Comparison of ENCODE assay signal across 12 cellular contexts in the genomic region with DNA sequence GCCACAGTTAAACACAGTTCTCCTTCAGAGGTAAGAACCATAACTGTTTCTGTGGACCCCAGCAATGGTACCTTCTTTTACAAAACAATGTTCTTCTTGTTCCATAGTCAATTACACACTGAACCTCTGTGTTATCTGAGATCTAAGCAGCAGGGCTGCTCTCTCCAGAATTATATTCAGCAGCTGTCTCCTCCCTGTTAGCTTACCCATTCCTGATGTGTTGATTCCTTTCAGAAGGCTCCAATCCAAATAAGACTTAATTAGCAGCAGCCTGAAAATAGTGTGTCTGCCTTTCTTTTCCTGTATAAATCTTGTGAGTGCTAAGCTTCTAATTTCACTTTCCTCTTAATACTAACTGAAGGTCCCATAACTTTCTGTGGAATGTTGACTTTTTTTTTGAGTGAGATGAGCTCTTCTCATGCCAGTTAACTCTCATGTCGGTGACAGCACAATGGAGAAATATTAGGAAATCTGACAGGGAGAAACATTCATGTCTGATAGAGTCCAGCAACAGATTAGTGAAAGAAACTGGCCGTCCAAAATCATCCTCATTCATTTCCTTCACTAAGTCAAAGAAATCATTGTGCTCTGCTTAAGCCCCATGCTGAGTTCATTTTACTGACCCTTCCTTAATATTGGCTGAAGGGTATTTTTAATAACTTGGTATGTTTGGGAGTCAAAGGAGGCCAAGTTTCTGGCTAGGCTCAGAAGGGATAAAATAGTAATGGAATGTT.
DNase-seq lines count a peak whose midpoint lies in the region; ATAC-seq and TF ChIP-seq lines count a peak whose summit lies in the region.
"Had no signal": no experiment of that assay in that cellular context is flagged by ENCODE, and none has a peak within 500 bp of the region (broad histone marks: within the 10 kb centered on the region; RNA-seq: fewer than 3 reads in every experiment).

No MANE protein-coding gene starts in this region.

- H3K9me3 ChIP-seq in heart right ventricle (no peaks in the 10 kb centered on the region), neuron (ENCODE audit: low read length) (no peaks in the 10 kb centered on the region)

- peak overlapping the region; percentile 18 to 82 (median 56) for H3K27ac ChIP-seq in heart right ventricle
- H3K27ac ChIP-seq: SK-N-MC had no signal

- H3K4me1 ChIP-seq in heart right ventricle = peaks cover 7 to 41% (median 31%) of the 10 kb centered on the region in 9 donors
- peaks cover 9% of the 10 kb centered on the region for H3K4me1 ChIP-seq in neuron (ENCODE audit: insufficient read depth, low read length)

- H2AFZ ChIP-seq in neuron (ENCODE audit: low read depth, low read length) = peak overlapping the region; percentile 48

- intact Hi-C loops in Right ventricle myocardium inferior (cut with DNase I) = no loop called here
- intact Hi-C loops in cardiac septum (cut with DNase I) = no loop called here
- intact Hi-C loops in heart right ventricle (cut with DNase I) = no loop called here

- WGBS in heart right ventricle, 2 donors = 11 to 15% methylated on average over 2 of the region's 2 CpGs

- DNase-seq in Right ventricle myocardium inferior (ENCODE audit: missing footprints) (no peak), cardiac septum (ENCODE audit: low spot score) (no peak), heart right ventricle (no peak), NCI-H748 (lab: John Stamatoyannopoulos, UW; ENCODE audit: unreplicated experiment) (no peak), NCI-H526 (lab: John Stamatoyannopoulos, UW) (no peak)
- DNase-seq in effector CD4-positive, alpha-beta T cell = no peak
- DNase-seq: Calu3, midbrain, NCI-H2029 had no signal

- TF ChIP-seq CTCF in heart right ventricle (IDR thresholded peaks at IDR 0.05) = no peak

- H3K27me3 ChIP-seq in heart right ventricle (no peaks in the 10 kb centered on the region), neuron (ENCODE audit: insufficient read depth, low read length) (no peaks in the 10 kb centered on the region)

- ATAC-seq in Right ventricle myocardium inferior (peak; percentile 78), heart right ventricle (peak; percentile 53 to 70 (median 57)), HG02852 (IDR thresholded peaks at IDR 0.05; ENCODE audit: unreplicated experiment) (no peak)

- H3K36me3 ChIP-seq in heart right ventricle (no peaks in the 10 kb centered on the region), neuron (ENCODE audit: insufficient read depth, low read length) (no peaks in the 10 kb centered on the region)

- H3K4me3 ChIP-seq in heart right ventricle (peak overlapping the region in 2 of 10 donors; percentile 1 to 9), neuron (ENCODE audit: low read length) (no peak overlapping the region)
- H3K4me3 ChIP-seq: SK-N-MC had no signal
